In genomic region chr1:179296356-179296755, GRCh38 we compare ENCODE assay signal across 19 cellular contexts. TPM values are rescaled to one million over a fixed set of nuclear protein-coding genes. Genes with fewer than 3 reads are reported as not detected.
A peak's percentile ranks its signal among the peaks of the same experiment; 100 is the strongest.
DNase-seq lines count a peak whose midpoint lies in the region; ATAC-seq, FAIRE-seq and TF ChIP-seq lines count a peak whose summit lies in the region.
"Had no signal": no experiment of that assay in that cellular context is flagged by ENCODE, and none has a peak within 500 bp of the region (broad histone marks: within the 10 kb centered on the region; RNA-seq: fewer than 3 reads in every experiment).

No MANE protein-coding gene starts in this region.

- no peak for DNase-seq in stimulated activated naive CD8-positive, alpha-beta T cell treated with anti-CD3 and anti-CD28 coated beads, Interleukin-15, Interleukin-2, amounts not matched to agents 100 U/mL and 50 U/mL, for 24 hours
- DNase-seq in T-helper 17 cell (no peak), H1 (ENCODE audit: low read depth in 1 of 2, low spot score in 2 of 2) (no peak), transverse colon (no peak), mesenchymal stem cell (no peak), dedifferentiated amniotic fluid mesenchymal stem cell (ENCODE audit: extremely low spot score) (no peak)
- DNase-seq: activated gamma-delta T cell treated with Interleukin-2 at 50 U/mL for 16 hours; effector CD4-positive, alpha-beta T cell; glutamatergic neuron; kidney; NCI-H2171; NCI-H774; right cardiac atrium; stimulated activated CD4-positive, alpha-beta T cell treated with anti-CD3 and anti-CD28 coated beads, Interleukin-1b, Interleukin-23, amount 100 ng/mL, for 48 hours had no signal

- H4K8ac ChIP-seq in H1 (ENCODE audit: extremely low read depth, insufficient read depth, low read length) (no peak overlapping the region), mesenchymal stem cell (ENCODE audit: low read length) (no peak overlapping the region)

- H3K18ac ChIP-seq in H1 (ENCODE audit: extremely low read depth, low read length) (no peak overlapping the region), mesenchymal stem cell (ENCODE audit: low read depth in 1 of 2, low read length in 2 of 2) (no peak overlapping the region)

- TF ChIP-seq CTCF in H1 (IDR thresholded peaks at IDR 0.05; ENCODE audit: control extremely low read depth in 1 of 3, insufficient read depth in 1 of 3, low read depth in 1 of 3, low read length in 3 of 3) (no peak), transverse colon (IDR thresholded peaks at IDR 0.05) (no peak)

- H3K9ac ChIP-seq in H1 (replicated peaks in 1 of 4; ENCODE audit: extremely low read depth in 1 of 4, low read depth in 3 of 4, low read length in 3 of 4) = no peak overlapping the region
- H3K9ac ChIP-seq in mesenchymal stem cell (ENCODE audit: low read length) = no peak overlapping the region

- H2BK12ac ChIP-seq in H1 (ENCODE audit: low read depth, low read length) (no peak overlapping the region), mesenchymal stem cell (ENCODE audit: low read length in 2 of 2) (no peak overlapping the region)

- H2BK15ac ChIP-seq in H1 (ENCODE audit: low read length) (no peak overlapping the region), mesenchymal stem cell (ENCODE audit: low read depth, poor library complexity, severe bottlenecking) (no peak overlapping the region)

- H3K4ac ChIP-seq in H1 (replicated peaks; ENCODE audit: insufficient read length, low read depth, low read length) (no peak overlapping the region), mesenchymal stem cell (ENCODE audit: low read depth in 1 of 2, low read length in 2 of 2) (no peak overlapping the region)

- peaks cover 4% of the 10 kb centered on the region; the same call in 1 of the 2 replicates for H3K23me2 ChIP-seq in H1 (ENCODE audit: low read depth, low read length)

- no peak for ATAC-seq in stimulated activated naive CD8-positive, alpha-beta T cell treated with anti-CD3 and anti-CD28 coated beads, Interleukin-15, Interleukin-2, amounts not matched to agents 100 U/mL and 50 U/mL, for 24 hours
- ATAC-seq in T-helper 17 cell (no peak), GM19328 (IDR thresholded peaks at IDR 0.05; ENCODE audit: unreplicated experiment) (no peak)
- ATAC-seq: right cardiac atrium had no signal

- H3K79me2 ChIP-seq in H1 (ENCODE audit: control insufficient read depth in 1 of 2, insufficient read depth in 2 of 2, low read length in 2 of 2) = no peaks in the 10 kb centered on the region

- H2BK5ac ChIP-seq in H1 (ENCODE audit: low read depth, low read length) (no peak overlapping the region), mesenchymal stem cell (ENCODE audit: low read depth, low read length, poor library complexity, severe bottlenecking) (no peak overlapping the region)

- peaks cover 0 to 7% of the 10 kb centered on the region in 2 experiments for H4K20me1 ChIP-seq in H1 (replicated peaks in 1 of 2; ENCODE audit: control insufficient read depth in 1 of 2, insufficient read depth in 2 of 2, low read length in 2 of 2)

- CTCF ChIA-PET in H1 (lab: Charles Lee; ENCODE audit: partially characterized antibody) = interaction anchor here (1.2 kb wide), 1 partner anchor 218 kb away, joined by 3 read pairs; no protein-coding TSS in a partner anchor

- H3K27me3 ChIP-seq in H1 (replicated peaks in 1 of 4; ENCODE audit: control insufficient read depth in 3 of 4, extremely low read depth in 1 of 4, insufficient read depth in 3 of 4, low read length in 3 of 4) (peaks cover 24 to 75% (median 60%) of the 10 kb centered on the region in 4 experiments), transverse colon (no peaks in the 10 kb centered on the region), mesenchymal stem cell (ENCODE audit: control insufficient read depth in 1 of 2, insufficient read depth in 1 of 2, low read length in 2 of 2) (no peaks in the 10 kb centered on the region)
- H3K27me3 ChIP-seq: neutrophil had no signal

- H3K4me2 ChIP-seq in H1 (ENCODE audit: insufficient read depth in 1 of 2, low read depth in 2 of 2, low read length in 2 of 2) = no peak overlapping the region; a peak in 1 of 4 replicates
- no peak overlapping the region for H3K4me2 ChIP-seq in mesenchymal stem cell (ENCODE audit: low read length, poor library complexity, severe bottlenecking)

- in situ Hi-C loops in transverse colon (cut with MboI; ENCODE audit: low pct_ligation_motif_present in 1 of 4, low pct_unique_long_range_greater_than_20kb in 1 of 4, low sequenced_read_pairs in 3 of 4) = no loop called here

- H3K27ac ChIP-seq in H1 (ENCODE audit: low read depth, low read length) (no peak overlapping the region), transverse colon (no peak overlapping the region), mesenchymal stem cell (ENCODE audit: low read length, poor library complexity, severe bottlenecking) (no peak overlapping the region)
- H3K27ac ChIP-seq: neutrophil had no signal

- H3K36me3 Mint-ChIP-seq in stimulated activated naive CD8-positive, alpha-beta T cell treated with anti-CD3 and anti-CD28 coated beads, Interleukin-15, Interleukin-2, amounts not matched to agents 100 ng/mL and 50 ng/mL, for 24 hours (ENCODE audit: low read depth) = peaks cover 29% of the 10 kb centered on the region
- no peaks in the 10 kb centered on the region for H3K36me3 Mint-ChIP-seq in T-helper 17 cell (ENCODE audit: low read depth)

- WGBS in H1 (ENCODE audit: extremely low coverage in 1 of 2, insufficient coverage in 1 of 2, insufficient read length in 1 of 2, insufficient replicate concordance in 2 of 2, low coverage in 1 of 2, low lambda C conversion rate in 2 of 2, missing lambda C conversion rate in 1 of 2), 2 experiments = 21% methylated on average over 2 of the region's 2 CpGs; no CpG with 5 or more reads in 1 of the 2 experiments
- WGBS in transverse colon (ENCODE audit: low coverage in 1 of 2), 2 donors = 94% methylated on average over 2 of the region's 2 CpGs
- 84% methylated on average over 2 of the region's 2 CpGs for WGBS in mesenchymal stem cell

- no peak for TF ChIP-seq POLR2A in H1 (IDR thresholded peaks at IDR 0.05; ENCODE audit: control extremely low read depth in 1 of 2, low read depth in 2 of 2, low read length in 2 of 2)
- TF ChIP-seq POLR2A in transverse colon (IDR thresholded peaks at IDR 0.05) = no peak

- no peak overlapping the region for H3K56ac ChIP-seq in H1 (replicated peaks; ENCODE audit: insufficient read length, low read depth, low read length)

- peaks cover 67% of the 10 kb centered on the region for H3K4me1 Mint-ChIP-seq in stimulated activated naive CD8-positive, alpha-beta T cell treated with anti-CD3 and anti-CD28 coated beads, Interleukin-15, Interleukin-2, amounts not matched to agents 100 ng/mL and 50 ng/mL, for 24 hours (ENCODE audit: low read depth)
- peaks cover 48% of the 10 kb centered on the region for H3K4me1 Mint-ChIP-seq in T-helper 17 cell

- H2AK5ac ChIP-seq in H1 (ENCODE audit: low read depth, low read length) (no peak overlapping the region), mesenchymal stem cell (ENCODE audit: low read length, severe bottlenecking) (no peak overlapping the region)

- H3K14ac ChIP-seq in H1 (ENCODE audit: insufficient read length) (no peak overlapping the region), mesenchymal stem cell (ENCODE audit: low read length in 2 of 2) (no peak overlapping the region)

- no peak overlapping the region for H3K23ac ChIP-seq in H1 (ENCODE audit: insufficient read length)
- H3K23ac ChIP-seq in mesenchymal stem cell (ENCODE audit: low read length in 2 of 2) = no peak overlapping the region

- H4K5ac ChIP-seq in H1 (ENCODE audit: insufficient read length, low read depth, low read length) = no peak overlapping the region

- H4K91ac ChIP-seq in H1 (replicated peaks; ENCODE audit: insufficient read length, low read length) (no peak overlapping the region), mesenchymal stem cell (ENCODE audit: low read length) (no peak overlapping the region)

- H3K4me1 ChIP-seq in H1 (replicated peaks in 1 of 4; ENCODE audit: control insufficient read depth in 3 of 4, insufficient read depth in 4 of 4, low read length in 3 of 4) (peaks cover 0 to 7% (median 3%) of the 10 kb centered on the region in 4 experiments; a peak in 5 of 7 replicates), transverse colon (peaks cover 8 to 46% (median 21%) of the 10 kb centered on the region in 4 donors), mesenchymal stem cell (ENCODE audit: control insufficient read depth, insufficient read depth, low read depth, low read length) (peaks cover 4% of the 10 kb centered on the region)

- TF ChIP-seq EP300 in H1 (IDR thresholded peaks at IDR 0.05; ENCODE audit: borderline replicate concordance in 1 of 2, low read depth in 2 of 2, low read length in 2 of 2) (no peak), transverse colon (IDR thresholded peaks at IDR 0.05; ENCODE audit: low read depth) (no peak)

- POLR2A ChIA-PET in H1 (lab: Charles Lee; ENCODE audit: partially characterized antibody) = no interaction called here

- TF ChIP-seq RAD21 in H1 (IDR thresholded peaks at IDR 0.05 in 1 of 2, conservative IDR thresholded peaks at IDR 0.05 in 1 of 2; ENCODE audit: low read depth in 2 of 2, low read length in 2 of 2) = no peak

- H3K4me3 ChIP-seq in H1 (ENCODE audit: extremely low read depth in 1 of 4, insufficient read depth in 2 of 4, low read depth in 3 of 4, low read length in 4 of 4) (no peak overlapping the region), transverse colon (no peak overlapping the region), mesenchymal stem cell (ENCODE audit: insufficient read depth in 1 of 2, low read depth in 1 of 2, low read length in 2 of 2) (no peak overlapping the region)

- no peak for FAIRE-seq in H1 (lab: Jason Lieb, UNC)
- FAIRE-seq: D721Med, kidney had no signal

- intact Hi-C loops in transverse colon (cut with DNase I; ENCODE audit: low total_unique reads) = no loop called here

- H2AFZ ChIP-seq in H1 (ENCODE audit: low read length) (no peak overlapping the region), mesenchymal stem cell (ENCODE audit: low read depth, low read length) (no peak overlapping the region)

- H3K79me1 ChIP-seq in H1 (ENCODE audit: low read depth, low read length) = no peaks in the 10 kb centered on the region
- H3K79me1 ChIP-seq in mesenchymal stem cell (replicated peaks; ENCODE audit: low read length, poor library complexity, severe bottlenecking) = no peaks in the 10 kb centered on the region

- peak overlapping the region; percentile 65 for H3K27ac Mint-ChIP-seq in stimulated activated naive CD8-positive, alpha-beta T cell treated with anti-CD3 and anti-CD28 coated beads, Interleukin-15, Interleukin-2, amounts not matched to agents 100 ng/mL and 50 ng/mL, for 24 hours
- H3K27ac Mint-ChIP-seq in T-helper 17 cell = peak overlapping the region; percentile 85

- no peaks in the 10 kb centered on the region for H3K36me3 ChIP-seq in H1 (ENCODE audit: control insufficient read depth in 2 of 4, insufficient read depth in 4 of 4, low read length in 3 of 4)
- H3K36me3 ChIP-seq in transverse colon = no peaks in the 10 kb centered on the region
- H3K36me3 ChIP-seq in mesenchymal stem cell (ENCODE audit: control insufficient read depth in 1 of 2, insufficient read depth in 2 of 2, low read depth in 1 of 2, low read length in 2 of 2) = peaks cover 0 to 20% of the 10 kb centered on the region in 2 experiments

- H3K9me3 ChIP-seq in T-helper 17 cell (ENCODE audit: control insufficient read depth, low read length, poor library complexity, severe bottlenecking) = no peaks in the 10 kb centered on the region
- H3K9me3 ChIP-seq in H1 (ENCODE audit: insufficient read depth in 2 of 2, low read depth in 1 of 2, low read length in 1 of 2) = no peaks in the 10 kb centered on the region
- no peaks in the 10 kb centered on the region for H3K9me3 ChIP-seq in transverse colon
- H3K9me3 ChIP-seq in mesenchymal stem cell (ENCODE audit: control insufficient read depth, low read length) = no peaks in the 10 kb centered on the region
- H3K9me3 ChIP-seq: neutrophil had no signal

- H2BK20ac ChIP-seq in H1 (ENCODE audit: low read length) = no peak overlapping the region

- H3K4me3 Mint-ChIP-seq in stimulated activated naive CD8-positive, alpha-beta T cell treated with anti-CD3 and anti-CD28 coated beads, Interleukin-15, Interleukin-2, amounts not matched to agents 100 ng/mL and 50 ng/mL, for 24 hours = peak overlapping the region; percentile 55
- H3K4me3 Mint-ChIP-seq in T-helper 17 cell = no peak overlapping the region
- H3K4me3 Mint-ChIP-seq: memory B cell had no signal

- H3K27me3 Mint-ChIP-seq in stimulated activated naive CD8-positive, alpha-beta T cell treated with anti-CD3 and anti-CD28 coated beads, Interleukin-15, Interleukin-2, amounts not matched to agents 100 ng/mL and 50 ng/mL, for 24 hours = no peaks in the 10 kb centered on the region
- no peaks in the 10 kb centered on the region for H3K27me3 Mint-ChIP-seq in T-helper 17 cell
- H3K27me3 Mint-ChIP-seq: memory B cell had no signal

- no peaks in the 10 kb centered on the region for H3K9me3 Mint-ChIP-seq in stimulated activated naive CD8-positive, alpha-beta T cell treated with anti-CD3 and anti-CD28 coated beads, Interleukin-15, Interleukin-2, amounts not matched to agents 100 ng/mL and 50 ng/mL, for 24 hours
- H3K9me3 Mint-ChIP-seq: memory B cell had no signal

- no peak overlapping the region for H2BK120ac ChIP-seq in H1 (replicated peaks; ENCODE audit: low read depth, low read length)
- H2BK120ac ChIP-seq in mesenchymal stem cell (ENCODE audit: low read depth, low read length) = no peak overlapping the region

RNA-seq across cellular contexts. Expression of gene SOAT1, which starts 2.8 kb away (rescaled TPM):
- total RNA-seq in T-helper 17 cell (10 to 100 TPM; 35.4 to 38.7 TPM), transverse colon (10 to 100 TPM in 3 of 4 donors, 1 to 10 TPM in 1; 4.0 to 13.9 (median 10.3) TPM)
- 3.3 and 4.7 TPM in 2 replicates for total RNA-seq in H1 (2021; fragmentation: NEBNext Ultra II Directional; extraction: Animal tissue kit (Norgen Biotek cat#: 25700))
- polyA plus RNA-seq in H1 (2011; rRNA removed) = 1.5 and 2.7 TPM in 2 replicates
- polyA plus RNA-seq in H1 (2011; cell fraction: cytosol; rRNA removed) = 1.9 TPM
- 0.39 TPM for polyA plus RNA-seq in H1 (2011; cell fraction: nucleus; rRNA removed)
- polyA plus RNA-seq in H1 (2012, experiment 1 of 2) = 1.6 to 2.9 TPM (median 1.8 TPM) in 4 replicates
- polyA plus RNA-seq in H1 (2012, experiment 2 of 2) = 0.28 TPM
- 3.2 TPM for polyA plus RNA-seq in H1 (2013, experiment 1 of 2)
- polyA plus RNA-seq in H1 (2013, experiment 2 of 2) = 3.6 TPM
- polyA minus RNA-seq in H1 (2011; rRNA and poly(A)+ RNA removed) = 5.2 and 6.7 TPM in 2 replicates
- 1.5 TPM for polyA minus RNA-seq in H1 (2011; cell fraction: cytosol; rRNA and poly(A)+ RNA removed)
- polyA minus RNA-seq in H1 (2011; cell fraction: nucleus; rRNA and poly(A)+ RNA removed) = 1.7 TPM
- 40.5 TPM for polyA plus RNA-seq in mesenchymal stem cell (2013, experiment 1 of 2)
- polyA plus RNA-seq in mesenchymal stem cell (2013, experiment 2 of 2) = 42.9 TPM
